11 cellular contexts compared by ENCODE assay signal in genomic region chr15:61169904-61170695, GRCh38. TPM values are rescaled to one million over a fixed set of nuclear protein-coding genes. Genes with fewer than 3 reads are reported as not detected.
DNase-seq lines count a peak whose midpoint lies in the region; ATAC-seq and TF ChIP-seq lines count a peak whose summit lies in the region.
"Had no signal": no experiment of that assay in that cellular context is flagged by ENCODE, and none has a peak within 500 bp of the region (broad histone marks: within the 10 kb centered on the region; RNA-seq: fewer than 3 reads in every experiment).

No MANE protein-coding gene starts in this region.

- peak overlapping the region; percentile 50 for H3K4me3 Mint-ChIP-seq in activated naive CD8-positive, alpha-beta T cell treated with anti-CD3 and anti-CD28 coated beads, Interleukin-2, amount 10 ng/mL, durations not matched to agents 7 days and 5 days
- H3K4me3 Mint-ChIP-seq: CD14-positive monocyte had no signal

- peak overlapping the region; percentile 83 for H3K27ac Mint-ChIP-seq in activated naive CD8-positive, alpha-beta T cell treated with anti-CD3 and anti-CD28 coated beads, Interleukin-2, amount 10 ng/mL, durations not matched to agents 7 days and 5 days
- H3K27ac Mint-ChIP-seq: CD14-positive monocyte had no signal

- H3K36me3 ChIP-seq in A673 (ENCODE audit: insufficient read depth, low read length, poor library complexity, severe bottlenecking) = no peaks in the 10 kb centered on the region
- H3K36me3 ChIP-seq: ovary had no signal

- no peaks in the 10 kb centered on the region for H3K36me3 Mint-ChIP-seq in activated naive CD8-positive, alpha-beta T cell treated with anti-CD3 and anti-CD28 coated beads, Interleukin-2, amount 10 ng/mL, durations not matched to agents 7 days and 5 days
- H3K36me3 Mint-ChIP-seq: CD14-positive monocyte had no signal

- H3K9me3 Mint-ChIP-seq in activated naive CD8-positive, alpha-beta T cell treated with anti-CD3 and anti-CD28 coated beads, Interleukin-2, amount 10 ng/mL, durations not matched to agents 7 days and 5 days = no peaks in the 10 kb centered on the region

- peak overlapping the region; percentile 82 for H3K27ac ChIP-seq in A673 (ENCODE audit: low read depth, low read length, poor library complexity, severe bottlenecking)
- H3K27ac ChIP-seq: ovary had no signal

- POLR2A ChIA-PET in A673 (lab: Charles Lee; ENCODE audit: low non-redundant PET) = no interaction called here
- POLR2A ChIA-PET in activated naive CD8-positive, alpha-beta T cell treated with anti-CD3 and anti-CD28 coated beads, Interleukin-2, amount 10 ng/mL, durations not matched to agents 7 days and 5 days (lab: Charles Lee) = interaction anchor here (0.6 kb wide), 1 partner anchor 662 kb away, joined by 3 read pairs; no protein-coding TSS in a partner anchor

- CTCF ChIA-PET in A673 (lab: Charles Lee) = interaction anchor here (0.6 to 2.7 kb wide), 6 partner anchors 9 to 1708 kb away, joined by 3 to 17 read pairs (median 6); no protein-coding TSS in a partner anchor

- intact Hi-C loops in A673 (cut with micrococcal nuclease; ENCODE audit: unreplicated experiment) = loop anchor here (10.0 kb wide), 2 partner anchors 355 to 455 kb away; no protein-coding TSS in a partner anchor

- TF ChIP-seq CTCF in A673 (conservative IDR thresholded peaks at IDR 0.05; ENCODE audit: low read depth, low read length) (0 out of 2 replicates have a peak, but pooled peaks have one; percentile 14), omental fat pad (IDR thresholded peaks at IDR 0.05) (no peak)

- peak; percentile 85 for DNase-seq in A673 (ENCODE audit: low spot score)
- DNase-seq in MV-4-11 (lab: John Stamatoyannopoulos, UW) = peak; percentile 33
- DNase-seq in activated naive CD8-positive, alpha-beta T cell treated with anti-CD3 and anti-CD28 coated beads, Interleukin-2, amount 10 ng/mL, durations not matched to agents 7 days and 5 days = no peak
- no peak for DNase-seq in omental fat pad (ENCODE audit: low spot score)
- no peak for DNase-seq in NCI-H128 (lab: John Stamatoyannopoulos, UW; ENCODE audit: unreplicated experiment)
- no peak for DNase-seq in GF-D8 (lab: John Stamatoyannopoulos, UW)
- DNase-seq: effector memory CD4-positive, alpha-beta T cell; ovary had no signal

- ATAC-seq in GM18517 (IDR thresholded peaks at IDR 0.05; ENCODE audit: unreplicated experiment) (peak; percentile 79), HG02884 (IDR thresholded peaks at IDR 0.05; ENCODE audit: unreplicated experiment) (no peak), omental fat pad (ENCODE audit: low FRiP score) (no peak)
- ATAC-seq in activated naive CD8-positive, alpha-beta T cell treated with anti-CD3 and anti-CD28 coated beads, Interleukin-2, amount 10 ng/mL, durations not matched to agents 7 days and 5 days (ENCODE audit: low read depth) = peak; percentile 85

- H3K27me3 Mint-ChIP-seq in activated naive CD8-positive, alpha-beta T cell treated with anti-CD3 and anti-CD28 coated beads, Interleukin-2, amount 10 ng/mL, durations not matched to agents 7 days and 5 days = peaks cover 12% of the 10 kb centered on the region

- H3K27me3 ChIP-seq in A673 (replicated peaks; ENCODE audit: insufficient read depth, low read depth, low read length, poor library complexity) = no peaks in the 10 kb centered on the region
- H3K27me3 ChIP-seq: ovary had no signal

- peaks cover 20% of the 10 kb centered on the region for H3K4me1 Mint-ChIP-seq in activated naive CD8-positive, alpha-beta T cell treated with anti-CD3 and anti-CD28 coated beads, Interleukin-2, amount 10 ng/mL, durations not matched to agents 7 days and 5 days

- peaks cover 64% of the 10 kb centered on the region for H3K4me1 ChIP-seq in A673 (ENCODE audit: insufficient read depth, low read length, poor library complexity, severe bottlenecking)

- H3K4me3 ChIP-seq in A673 (ENCODE audit: low read depth, low read length, poor library complexity, severe bottlenecking) = no peak overlapping the region
- H3K4me3 ChIP-seq: ovary had no signal

- BruUV-seq in A673 (replicated peaks; lab: Mats Ljungman, UMichigan) = TSS peak; percentile 78

- no peaks in the 10 kb centered on the region for H3K9me3 ChIP-seq in A673 (ENCODE audit: low read depth, low read length, poor library complexity, severe bottlenecking)
- H3K9me3 ChIP-seq: ovary had no signal

RNA-seq across cellular contexts. Expression of gene RORA, which starts 59.0 kb away (rescaled TPM):
- total RNA-seq in A673 (2021) (5.7 and 7.2 TPM in 2 replicates), omental fat pad (10 to 100 TPM; 26.2 to 72.0 (median 32.2) TPM)
- total RNA-seq in activated naive CD8-positive, alpha-beta T cell treated with anti-CD3 and anti-CD28 coated beads, Interleukin-2, amount 10 ng/mL, durations not matched to agents 7 days and 5 days = 10 to 100 TPM; 68.8 to 77.6 TPM

Comparison
In these comparisons a context has a peak if more than half of its experiments do, and no peak if none do; other contexts are left out.
1. DNase-seq: peak in A673 (single experiment) and MV-4-11 (single experiment); none in activated naive CD8-positive, alpha-beta T cell treated with anti-CD3 and anti-CD28 coated beads, Interleukin-2, amount 10 ng/mL, durations not matched to agents 7 days and 5 days (single experiment), omental fat pad (single experiment), NCI-H128 (single experiment) and GF-D8 (single experiment).
2. ATAC-seq: peak in GM18517 (single experiment) and activated naive CD8-positive, alpha-beta T cell treated with anti-CD3 and anti-CD28 coated beads, Interleukin-2, amount 10 ng/mL, durations not matched to agents 7 days and 5 days (single experiment); none in HG02884 (single experiment) and omental fat pad (single experiment).